In the genomic region with DNA sequence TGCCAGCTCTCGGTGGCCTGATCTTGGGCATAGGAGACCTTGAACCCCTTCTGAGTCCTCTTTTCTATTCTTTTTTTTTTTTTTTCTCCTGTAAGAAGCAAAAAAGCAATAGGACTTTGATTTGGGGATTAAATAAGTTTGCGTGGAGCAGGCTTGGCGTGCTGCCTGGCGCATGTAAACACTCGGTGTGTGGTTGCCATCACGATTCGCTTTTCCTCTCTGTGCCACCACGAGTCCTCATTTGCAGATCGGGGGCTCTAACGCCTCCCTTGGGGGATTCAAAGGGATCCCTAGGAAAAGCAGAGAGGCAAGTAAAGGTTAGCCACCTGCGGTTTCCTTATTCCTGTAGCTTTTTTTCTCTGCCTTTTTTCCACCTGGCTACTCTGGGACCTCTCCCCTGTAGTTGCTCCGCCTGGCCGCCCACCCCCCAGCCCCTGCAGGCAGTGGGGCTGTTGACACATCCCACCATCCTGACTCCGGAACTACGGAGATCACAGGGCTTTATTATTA, we compare ENCODE assay signal across 8 cellular contexts. TPM values are rescaled to one million over a fixed set of nuclear protein-coding genes. Genes with fewer than 3 reads are reported as not detected.
DNase-seq lines count a peak whose midpoint lies in the region; ATAC-seq and TF ChIP-seq lines count a peak whose summit lies in the region.

No MANE protein-coding gene starts in this region.

- H3K9me3 ChIP-seq in HEK293 (ENCODE audit: control insufficient read depth, insufficient read depth, low read depth, low read length): no peaks in the 10 kb centered on the region

- H3K27ac ChIP-seq in HEK293 (ENCODE audit: extremely low read depth, low read depth, low read length): peak overlapping the region; percentile 89; the same call in 1 of the 2 replicates

- peak overlapping the region; percentile 100 for H3K27ac Mint-ChIP-seq in natural killer cell treated with Interleukin-12 subunit alpha and Interleukin-12 subunit beta and Interleukin-15 and Interleukin-18, amount 100 ng/mL, for 72 hours

- no peak for ATAC-seq in natural killer cell treated with Interleukin-12 subunit alpha and Interleukin-12 subunit beta and Interleukin-15 and Interleukin-18, amount 100 ng/mL, for 72 hours
- no peak for ATAC-seq in GM21390 (IDR thresholded peaks at IDR 0.05; ENCODE audit: unreplicated experiment)
- ATAC-seq in activated CD4-positive, CD25-positive, alpha-beta regulatory T cell treated with anti-CD3 and anti-CD28 coated beads, Interleukin-2, amount 50 U/mL, for 24 hours: no peak

- H3K36me3 ChIP-seq in HEK293 (ENCODE audit: control insufficient read depth in 2 of 2, insufficient read depth in 1 of 2, low read length in 2 of 2): peaks cover 37 to 74% of the 10 kb centered on the region in 2 experiments

- H3K27me3 Mint-ChIP-seq in natural killer cell treated with Interleukin-12 subunit alpha and Interleukin-12 subunit beta and Interleukin-15 and Interleukin-18, amount 100 ng/mL, for 72 hours: no peaks in the 10 kb centered on the region

- TF ChIP-seq CTCF in HEK293 (tag by site-specific recombination; IDR thresholded peaks at IDR 0.05): no peak
- no peak for TF ChIP-seq CTCF in fibroblast of mammary gland (conservative IDR thresholded peaks at IDR 0.05; ENCODE audit: control insufficient read depth, insufficient read depth, low read depth, low read length)
- no peak for TF ChIP-seq CTCF in GM10248 (IDR thresholded peaks at IDR 0.05; ENCODE audit: control extremely low read depth, extremely low read depth, low read depth, missing control alignments)

- peaks cover 58 to 68% of the 10 kb centered on the region in 2 donors for H3K4me1 Mint-ChIP-seq in natural killer cell treated with Interleukin-12 subunit alpha and Interleukin-12 subunit beta and Interleukin-15 and Interleukin-18, amount 100 ng/mL, for 72 hours (ENCODE audit: low read depth in 2 of 2)

- H3K4me3 ChIP-seq in HEK293 (ENCODE audit: low read depth, low read length) (peak overlapping the region; percentile 93), fibroblast of mammary gland (ENCODE audit: control insufficient read depth, low read depth, low read length) (peak overlapping the region; percentile 97)

- CTCF ChIA-PET in HEK293 (lab: Yijun Ruan, JAX): interaction anchor here (0.6 to 0.7 kb wide), 3 partner anchors 201 to 1581 kb away, joined by 3 to 5 read pairs (median 3); no protein-coding TSS in a partner anchor
- CTCF ChIA-PET in GM10248 (lab: Yijun Ruan, JAX): interaction anchor here (1.4 kb wide), 1 partner anchor 66 kb away, joined by 4 read pairs; the partner anchor contains the start of gene RPL36

- H3K36me3 Mint-ChIP-seq in natural killer cell treated with Interleukin-12 subunit alpha and Interleukin-12 subunit beta and Interleukin-15 and Interleukin-18, amount 100 ng/mL, for 72 hours: peaks cover 37% of the 10 kb centered on the region

- peak overlapping the region; percentile 99 for H3K4me3 Mint-ChIP-seq in natural killer cell treated with Interleukin-12 subunit alpha and Interleukin-12 subunit beta and Interleukin-15 and Interleukin-18, amount 100 ng/mL, for 72 hours

- H3K9me3 Mint-ChIP-seq in natural killer cell treated with Interleukin-12 subunit alpha and Interleukin-12 subunit beta and Interleukin-15 and Interleukin-18, amount 100 ng/mL, for 72 hours: no peaks in the 10 kb centered on the region

- H3K4me1 ChIP-seq in HEK293 (ENCODE audit: control insufficient read depth, insufficient read depth, low read length): peaks cover 18% of the 10 kb centered on the region

- DNase-seq in AG08396 (ENCODE audit: low spot score) (peak; percentile 45), activated T-cell treated with anti-CD3 and anti-CD28 coated beads for 24 hours (ENCODE audit: low read depth) (peak; percentile 9), fibroblast of mammary gland (ENCODE audit: low read depth) (peak; percentile 47), GM10248 (ENCODE audit: extremely low spot score) (no peak)
- DNase-seq in natural killer cell treated with Interleukin-12 subunit alpha and Interleukin-12 subunit beta and Interleukin-15 and Interleukin-18, amount 100 ng/mL, for 72 hours (ENCODE audit: low spot score): no peak

- POLR2A ChIA-PET in HEK293 (lab: Yijun Ruan, JAX) (interaction anchor here (0.6 to 5.5 kb wide), 2 partner anchors 66 to 301 kb away, joined by 4 to 49 read pairs; partner anchors contain the start of gene RPL36), GM10248 (lab: Yijun Ruan, JAX) (interaction anchor here (0.7 kb wide), 1 partner anchor 48 kb away, joined by 4 read pairs; no protein-coding TSS in a partner anchor)

TF ChIP-seq in HEK293, 187 proteins besides CTCF, POLR2A, EP300 and RAD21:
- TF ChIP-seq GLIS2 (tag by site-specific recombination; IDR thresholded peaks at IDR 0.05) (no peak; the same call in 1 of the 2 replicates), ZNF610 (tag by site-specific recombination; IDR thresholded peaks at IDR 0.05; ENCODE audit: borderline replicate concordance) (no peak), GLIS1 (tag by site-specific recombination; IDR thresholded peaks at IDR 0.05) (peak; percentile 35; the same call in 1 of the 2 replicates), ZNF2 (tag by site-specific recombination; IDR thresholded peaks at IDR 0.05) (peak; percentile 47; the same call in 1 of the 2 replicates), ZNF132 (tag by site-specific recombination; IDR thresholded peaks at IDR 0.05; ENCODE audit: borderline replicate concordance) (no peak), ZBTB17 (tag by site-specific recombination; IDR thresholded peaks at IDR 0.05) (peak; percentile 44), ZNF266 (tag by site-specific recombination; IDR thresholded peaks at IDR 0.05; ENCODE audit: low read depth) (no peak), ZNF777 (tag by site-specific recombination; IDR thresholded peaks at IDR 0.05; ENCODE audit: borderline replicate concordance) (no peak), ZNF335 (tag by site-specific recombination; conservative IDR thresholded peaks at IDR 0.05) (peak; percentile 17; the same call in 1 of the 2 replicates), ZNF549 (tag by site-specific recombination; IDR thresholded peaks at IDR 0.05) (peak; percentile 87), ZFHX2 (tag by site-specific recombination; conservative IDR thresholded peaks at IDR 0.05) (peak; percentile 58), ZNF558 (tag by site-specific recombination; IDR thresholded peaks at IDR 0.05) (no peak), ZNF341 (tag by site-specific recombination; IDR thresholded peaks at IDR 0.05; ENCODE audit: low read depth) (peak; percentile 79; the same call in 1 of the 2 replicates), ZNF362 (tag by site-specific recombination; IDR thresholded peaks at IDR 0.05) (peak; percentile 90), ZNF600 (tag by site-specific recombination; IDR thresholded peaks at IDR 0.05) (peak; percentile 58; the same call in 1 of the 2 replicates), ZNF529 (tag by site-specific recombination; IDR thresholded peaks at IDR 0.05; ENCODE audit: insufficient replicate concordance) (no peak), EGR2 (tag by site-specific recombination; IDR thresholded peaks at IDR 0.05; ENCODE audit: low read depth) (peak; percentile 38; the same call in 1 of the 2 replicates)

RNA-seq across cellular contexts. Expression of gene SAFB, which starts 1.3 kb away (rescaled TPM):
- total RNA-seq in natural killer cell treated with Interleukin-12 subunit alpha and Interleukin-12 subunit beta and Interleukin-15 and Interleukin-18, amount 100 ng/mL, for 72 hours: 100 to 1,000 TPM; 126 to 190 TPM

RNA-seq across cellular contexts. Expression of gene SAFB2, which starts 1.6 kb away (rescaled TPM):
- total RNA-seq in natural killer cell treated with Interleukin-12 subunit alpha and Interleukin-12 subunit beta and Interleukin-15 and Interleukin-18, amount 100 ng/mL, for 72 hours: 100 to 1,000 TPM; 116 to 204 TPM

RNA-seq across cellular contexts. Expression of gene MICOS13, which starts 56.1 kb away (rescaled TPM):
- total RNA-seq in natural killer cell treated with Interleukin-12 subunit alpha and Interleukin-12 subunit beta and Interleukin-15 and Interleukin-18, amount 100 ng/mL, for 72 hours: 10 to 100 TPM; 40.7 to 41.4 TPM

RNA-seq across cellular contexts. Expression of gene TINCR, which starts 56.5 kb away (rescaled TPM):
- total RNA-seq in natural killer cell treated with Interleukin-12 subunit alpha and Interleukin-12 subunit beta and Interleukin-15 and Interleukin-18, amount 100 ng/mL, for 72 hours: 1 to 10 TPM in 1 of 2 donors, under 1 TPM in 1; 0.57 to 2.6 TPM

RNA-seq across cellular contexts. Expression of gene HSD11B1L, which starts 56.6 kb away (rescaled TPM):
- 1 to 10 TPM; 1.8 to 3.6 TPM for total RNA-seq in natural killer cell treated with Interleukin-12 subunit alpha and Interleukin-12 subunit beta and Interleukin-15 and Interleukin-18, amount 100 ng/mL, for 72 hours

Comparison
In these comparisons a context has a peak if more than half of its experiments do, and no peak if none do; other contexts are left out.
1. DNase-seq: peak in AG08396 (single experiment), activated T-cell treated with anti-CD3 and anti-CD28 coated beads for 24 hours (single experiment) and fibroblast of mammary gland (single experiment); none in natural killer cell treated with Interleukin-12 subunit alpha and Interleukin-12 subunit beta and Interleukin-15 and Interleukin-18, amount 100 ng/mL, for 72 hours (single experiment) and GM10248 (single experiment).